Comparison of ENCODE assay signal across 1 cellular context in genomic region chr6:139161169-139161568, GRCh38.
TF ChIP-seq lines count a peak whose summit lies in the region.

No MANE protein-coding gene starts in this region.

TF ChIP-seq in HEK293, 187 proteins besides CTCF, POLR2A, EP300 and RAD21 (continued from another document):
- TF ChIP-seq ZBTB44 (tag by site-specific recombination; IDR thresholded peaks at IDR 0.05): no peak
- no peak for TF ChIP-seq ZNF48 (tag by site-specific recombination; IDR thresholded peaks at IDR 0.05)
- no peak for TF ChIP-seq ZNF585B (tag by site-specific recombination; IDR thresholded peaks at IDR 0.05)
- no peak for TF ChIP-seq PRDM10 (tag by site-specific recombination; IDR thresholded peaks at IDR 0.05)
- TF ChIP-seq HOXC10 (CRISPR knock-in tag; IDR thresholded peaks at IDR 0.05): no peak
- TF ChIP-seq SCRT1 (tag by site-specific recombination; IDR thresholded peaks at IDR 0.05; ENCODE audit: borderline replicate concordance): no peak
- no peak for TF ChIP-seq RBAK (tag by site-specific recombination; IDR thresholded peaks at IDR 0.05)
- no peak for TF ChIP-seq ZNF394 (tag by site-specific recombination; IDR thresholded peaks at IDR 0.05; ENCODE audit: borderline replicate concordance)
- 0 out of 2 replicates have a peak, but pooled peaks have one; percentile 16 for TF ChIP-seq FEZF1 (tag by site-specific recombination; IDR thresholded peaks at IDR 0.05)
- peak; percentile 69 for TF ChIP-seq KLF1 (tag by site-specific recombination; IDR thresholded peaks at IDR 0.05)
- TF ChIP-seq ZNF488 (tag by site-specific recombination; IDR thresholded peaks at IDR 0.05): no peak
- TF ChIP-seq ZNF580 (tag by site-specific recombination; IDR thresholded peaks at IDR 0.05): no peak
- TF ChIP-seq ZNF366 (tag by site-specific recombination; conservative IDR thresholded peaks at IDR 0.05): no peak
- TF ChIP-seq ZNF658 (tag by site-specific recombination; IDR thresholded peaks at IDR 0.05): no peak
- no peak for TF ChIP-seq ZNF350 (tag by site-specific recombination; IDR thresholded peaks at IDR 0.05)
- TF ChIP-seq ZXDB (tag by site-specific recombination; IDR thresholded peaks at IDR 0.05): 0 out of 2 replicates have a peak, but pooled peaks have one; percentile 32
- no peak for TF ChIP-seq ZNF18 (tag by site-specific recombination; IDR thresholded peaks at IDR 0.05)
- TF ChIP-seq ZNF555 (tag by site-specific recombination; conservative IDR thresholded peaks at IDR 0.05): no peak
- TF ChIP-seq ZNF157 (tag by site-specific recombination; IDR thresholded peaks at IDR 0.05): no peak
- no peak for TF ChIP-seq ZFP37 (tag by site-specific recombination; IDR thresholded peaks at IDR 0.05)
TF ChIP-seq in HEK293: peak in this region for 6.
